Comparison of ENCODE assay signal across 12 cellular contexts in genomic region chr14:99875421-99875820, GRCh38.
"Had no signal": no experiment of that assay in that cellular context is flagged by ENCODE, and none has a peak within 500 bp of the region (broad histone marks: within the 10 kb centered on the region; RNA-seq: fewer than 3 reads in every experiment).

No MANE protein-coding gene starts in this region.

- DNase-seq: activated CD4-positive, alpha-beta memory T cell treated with anti-CD3 and anti-CD28 coated beads, Interleukin-2, amount 10 ng/mL, durations not matched to agents 7 days and 5 days; activated CD4-positive, alpha-beta T cell treated with anti-CD3 and anti-CD28 coated beads for 36 hours; activated effector memory CD4-positive, alpha-beta T cell treated with Interleukin-2 at 50 U/mL for 16 hours; activated naive CD4-positive, alpha-beta T cell treated with anti-CD3 and anti-CD28 coated beads, Interleukin-2, amount 50 U/mL, for 16 hours; activated T-cell treated with anti-CD3 and anti-CD28 coated beads, Interleukin-2, amount 50 U/mL, for 4 hours; central memory CD4-positive, alpha-beta T cell; foreskin melanocyte; immature natural killer cell; ovary; stimulated activated CD4-positive, alpha-beta T cell treated with anti-CD3 and anti-CD28 coated beads, Interleukin-2, amount 100 ng/mL, for 48 hours; stimulated activated naive B cell treated with anti-CD40 and anti-IgM and Interleukin-4, amounts not matched to agents 10 μg/mL and 1 μg/mL and 100 μg/mL, for 72 hours; thyroid gland had no signal

- ATAC-seq: activated CD4-positive, alpha-beta T cell treated with anti-CD3 and anti-CD28 coated beads for 36 hours; activated T-cell treated with anti-CD3 and anti-CD28 coated beads, Interleukin-2, amount 50 U/mL, for 4 hours; stimulated activated naive B cell treated with anti-CD40 and anti-IgM and Interleukin-4, amounts not matched to agents 10 μg/mL and 1 μg/mL and 100 μg/mL, for 72 hours had no signal
